12 cellular contexts compared by ENCODE assay signal in genomic region chr3:128218476-128218829, GRCh38.
"Had no signal": no experiment of that assay in that cellular context is flagged by ENCODE, and none has a peak within 500 bp of the region (broad histone marks: within the 10 kb centered on the region; RNA-seq: fewer than 3 reads in every experiment).

No MANE protein-coding gene starts in this region.

- ATAC-seq: activated CD8-positive, alpha-beta T cell treated with anti-CD3 and anti-CD28 coated beads, Interleukin-2, amount 10 ng/mL, durations not matched to agents 7 days and 5 days; gastroesophageal sphincter; pancreas had no signal

- H3K36me3 ChIP-seq: ascending aorta, colonic mucosa, pancreas, WERI-Rb-1 had no signal

- H3K27me3 ChIP-seq: ascending aorta, colonic mucosa, gastroesophageal sphincter, pancreas, tibial nerve had no signal

- H3K4me1 ChIP-seq: ascending aorta, colonic mucosa, pancreas had no signal

- H3K9me3 ChIP-seq: ascending aorta, colonic mucosa, pancreas had no signal

- DNase-seq: activated CD4-positive, alpha-beta T cell treated with anti-CD3 and anti-CD28 coated beads for 48 hours; activated CD8-positive, alpha-beta memory T cell treated with anti-CD3 and anti-CD28 coated beads, Interleukin-2, amount 50 U/mL, for 48 hours; activated CD8-positive, alpha-beta T cell treated with anti-CD3 and anti-CD28 coated beads, Interleukin-2, amount 10 ng/mL, durations not matched to agents 7 days and 5 days; colonic mucosa; effector CD4-positive, alpha-beta T cell; left ventricle myocardium inferior; mesendoderm; pancreas; WERI-Rb-1 had no signal

- H3K27ac ChIP-seq: ascending aorta, colonic mucosa, gastroesophageal sphincter, left ventricle myocardium inferior, pancreas, tibial nerve, WERI-Rb-1 had no signal

- H3K4me3 ChIP-seq: ascending aorta, colonic mucosa, gastroesophageal sphincter, left ventricle myocardium inferior, pancreas, tibial nerve had no signal
